ENCODE assay signal across 8 cellular contexts in genomic region chr5:108748354-108749129, GRCh38. TPM values are rescaled to one million over a fixed set of nuclear protein-coding genes. Genes with fewer than 3 reads are reported as not detected.
DNase-seq lines count a peak whose midpoint lies in the region; ATAC-seq and TF ChIP-seq lines count a peak whose summit lies in the region.

No MANE protein-coding gene starts in this region.

- H3K27me3 Mint-ChIP-seq in activated naive CD8-positive, alpha-beta T cell = no peaks in the 10 kb centered on the region

- H3K9me2 ChIP-seq in SK-N-SH = no peaks in the 10 kb centered on the region

- peak overlapping the region; percentile 97 for H3K27ac ChIP-seq in SK-N-SH (ENCODE audit: low read depth in 2 of 2, low read length in 1 of 2)
- peak overlapping the region; percentile 97 to 98 for H3K27ac ChIP-seq in thoracic aorta

- no peaks in the 10 kb centered on the region for H3K9me3 Mint-ChIP-seq in activated naive CD8-positive, alpha-beta T cell (ENCODE audit: low read depth)

- H3K4me1 Mint-ChIP-seq in activated naive CD8-positive, alpha-beta T cell (ENCODE audit: low read depth) = peaks cover 15% of the 10 kb centered on the region

- H4K20me1 ChIP-seq in SK-N-SH (ENCODE audit: insufficient read depth) = no peaks in the 10 kb centered on the region

- H3F3A ChIP-seq in SK-N-SH (replicated peaks; ENCODE audit: insufficient read depth) = peaks cover 21% of the 10 kb centered on the region

- H3K4me1 ChIP-seq in SK-N-SH (ENCODE audit: control insufficient read depth in 1 of 2, insufficient read depth in 2 of 2, low read depth in 1 of 2, low read length in 1 of 2) (peaks cover 8 to 22% of the 10 kb centered on the region in 2 experiments; a peak in 3 of 4 replicates), thoracic aorta (ENCODE audit: control insufficient read depth in 1 of 2, low read depth in 2 of 2) (peaks cover under 1 to 25% of the 10 kb centered on the region in 2 donors)

- ATAC-seq in omental fat pad (ENCODE audit: low FRiP score) = peak; percentile 97
- ATAC-seq in thoracic aorta (ENCODE audit: insufficient number of reproducible peaks, low FRiP score, low read depth) = peak; percentile 90

- WGBS in SK-N-SH (ENCODE audit: low lambda C conversion rate) = 0% methylated on average over 26 of the region's 72 CpGs

- H3K9ac ChIP-seq in SK-N-SH = peak overlapping the region; percentile 98

- H3K27ac Mint-ChIP-seq in activated naive CD8-positive, alpha-beta T cell = peak overlapping the region; percentile 89

- DNase-seq in HFF-Myc (ENCODE audit: extremely low read depth, low read depth) (peak; percentile 96), MV-4-11 (lab: John Stamatoyannopoulos, UW) (peak; percentile 95), SK-N-SH (peak; percentile 97), glomerular visceral epithelial cell (ENCODE audit: extremely low spot score) (peak; percentile 100), omental fat pad (ENCODE audit: low spot score) (peak; percentile 90), thoracic aorta (ENCODE audit: low spot score) (peak; percentile 97)

- no peaks in the 10 kb centered on the region for H3K9me3 ChIP-seq in SK-N-SH
- H3K9me3 ChIP-seq in thoracic aorta = no peaks in the 10 kb centered on the region

- peak; percentile 10; the same call in 1 of the 2 replicates for TF ChIP-seq RAD21 in SK-N-SH (IDR thresholded peaks at IDR 0.05; ENCODE audit: low read length)

- no peak for TF ChIP-seq CTCF in HFF-Myc (IDR thresholded peaks at IDR 0.05; ENCODE audit: low read depth, low read length, missing control alignments)
- peak; percentile 29; the same call in 1 of the 2 replicates for TF ChIP-seq CTCF in SK-N-SH (IDR thresholded peaks at IDR 0.05)
- no peak for TF ChIP-seq CTCF in omental fat pad (IDR thresholded peaks at IDR 0.05)
- no peak for TF ChIP-seq CTCF in thoracic aorta (IDR thresholded peaks at IDR 0.05)

- CTCF ChIA-PET in SK-N-SH (lab: Yijun Ruan, JAX) = interaction anchor here (0.6 to 1.4 kb wide), 5 partner anchors 19 to 227 kb away, joined by 3 to 4 read pairs (median 3); no protein-coding TSS in a partner anchor

- no peaks in the 10 kb centered on the region for H3K36me3 Mint-ChIP-seq in activated naive CD8-positive, alpha-beta T cell

- H3K27me3 ChIP-seq in SK-N-SH (ENCODE audit: insufficient read depth) (no peaks in the 10 kb centered on the region), thoracic aorta (replicated peaks; ENCODE audit: insufficient read depth) (no peaks in the 10 kb centered on the region)

- POLR2A ChIA-PET in SK-N-SH (lab: Yijun Ruan, JAX) = interaction anchor here (0.5 to 1.4 kb wide), 4 partner anchors 19 to 68 kb away, joined by 3 to 24 read pairs (median 3); no protein-coding TSS in a partner anchor

- no peaks in the 10 kb centered on the region for H3K36me3 ChIP-seq in SK-N-SH (replicated peaks in 1 of 2; ENCODE audit: control insufficient read depth in 1 of 2, insufficient read depth in 2 of 2, low read length in 1 of 2)
- no peaks in the 10 kb centered on the region for H3K36me3 ChIP-seq in thoracic aorta

- H2AFZ ChIP-seq in SK-N-SH (ENCODE audit: low read depth) = peak overlapping the region; percentile 85

- peak overlapping the region; percentile 93 for H3K4me3 ChIP-seq in GM08714 (ENCODE audit: low read length)
- H3K4me3 ChIP-seq in HFF-Myc (replicated peaks; ENCODE audit: low read depth, low read length) = peak overlapping the region; percentile 77
- peak overlapping the region; percentile 71 to 83 for H3K4me3 ChIP-seq in SK-N-SH (ENCODE audit: low read depth in 2 of 2, low read length in 1 of 2)
- peak overlapping the region; percentile 97 for H3K4me3 ChIP-seq in thoracic aorta

- H3K4me3 Mint-ChIP-seq in activated naive CD8-positive, alpha-beta T cell = peak overlapping the region; percentile 93

- TF ChIP-seq EP300 in SK-N-SH (IDR thresholded peaks at IDR 0.05; ENCODE audit: borderline replicate concordance in 1 of 2, low read depth in 1 of 2, low read length in 1 of 2) = no peak; a peak in 1 of 4 replicates

- peaks cover 44% of the 10 kb centered on the region for H3K79me2 ChIP-seq in SK-N-SH (ENCODE audit: insufficient read depth)

- peak overlapping the region; percentile 91 for H3K4me2 ChIP-seq in SK-N-SH

TF ChIP-seq in SK-N-SH, 30 proteins besides CTCF, POLR2A, EP300 and RAD21 (continues in another document):
- no peak for TF ChIP-seq EZH2phosphoT487 (IDR thresholded peaks at IDR 0.05; ENCODE audit: borderline replicate concordance, low read depth)
- no peak for TF ChIP-seq JUND (IDR thresholded peaks at IDR 0.05)
- TF ChIP-seq USF2 (IDR thresholded peaks at IDR 0.05; ENCODE audit: borderline replicate concordance, low read depth, low read length) = peak; percentile 86
- peak; percentile 78 for TF ChIP-seq RFX5 (IDR thresholded peaks at IDR 0.05; ENCODE audit: low read length)
- no peak for TF ChIP-seq FOXJ3 (CRISPR knock-in tag; IDR thresholded peaks at IDR 0.05)
- 0 out of 2 replicates have a peak, but pooled peaks have one; percentile 8 for TF ChIP-seq MEF2A (IDR thresholded peaks at IDR 0.05; ENCODE audit: borderline replicate concordance, low read depth)
- no peak for TF ChIP-seq ZBTB33 (IDR thresholded peaks at IDR 0.05; ENCODE audit: borderline replicate concordance, low read depth)
- peak; percentile 70; the same call in 1 of the 2 replicates for TF ChIP-seq IRF3 (IDR thresholded peaks at IDR 0.05; ENCODE audit: low read depth, low read length)
- peak; percentile 98 for TF ChIP-seq POLR2AphosphoS5 (IDR thresholded peaks at IDR 0.05; ENCODE audit: low read depth, low read length)
- TF ChIP-seq PBX3 (IDR thresholded peaks at IDR 0.05) = peak; percentile 92
- TF ChIP-seq TAF1 (IDR thresholded peaks at IDR 0.05; ENCODE audit: borderline replicate concordance, low read depth, low read length) = peak; percentile 82
- TF ChIP-seq MXI1 (IDR thresholded peaks at IDR 0.05; ENCODE audit: low read depth, low read length) = peak; percentile 66
- peak; percentile 88 for TF ChIP-seq CHD2 (IDR thresholded peaks at IDR 0.05; ENCODE audit: low read length, partially characterized antibody)
- peak; percentile 93 for TF ChIP-seq USF1 (IDR thresholded peaks at IDR 0.05; ENCODE audit: borderline replicate concordance, low read depth)
- TF ChIP-seq ELF1 (IDR thresholded peaks at IDR 0.05) = no peak
- TF ChIP-seq SMC3 (IDR thresholded peaks at IDR 0.05; ENCODE audit: low read depth, low read length) = no peak; the same call in 1 of the 2 replicates
- TF ChIP-seq RXRA (IDR thresholded peaks at IDR 0.05; ENCODE audit: borderline replicate concordance, low read depth) = no peak; the same call in 1 of the 2 replicates
- TF ChIP-seq TEAD4 (IDR thresholded peaks at IDR 0.05; ENCODE audit: borderline replicate concordance, insufficient read depth) = 0 out of 2 replicates have a peak, but pooled peaks have one; percentile 42
- no peak for TF ChIP-seq YY1 (IDR thresholded peaks at IDR 0.05; ENCODE audit: low read depth)

RNA-seq across cellular contexts. Expression of gene FER, which starts 0.8 kb away (rescaled TPM):
- 1.8 and 2.5 TPM in 2 replicates for polyA plus RNA-seq in SK-N-SH (2012; rRNA removed)
- polyA plus RNA-seq in SK-N-SH (2012; cell fraction: cytosol; rRNA removed) = 2.5 TPM in 2 replicates
- 2.5 and 5.6 TPM in 2 replicates for polyA plus RNA-seq in SK-N-SH (2012; cell fraction: nucleus; rRNA removed)
- 10 to 100 TPM; 25.2 to 33.1 (median 29.5) TPM for total RNA-seq in omental fat pad
- 10 to 100 TPM; 15.6 to 38.1 TPM for total RNA-seq in thoracic aorta

Comparison
In these comparisons a context has a peak if more than half of its experiments do, and no peak if none do; other contexts are left out.
1. Peak in every context shown above with its lines: DNase-seq, ATAC-seq, H3K4me3 ChIP-seq and H3K27ac ChIP-seq.